2 cellular contexts compared by ENCODE assay signal in genomic region chr14:100682749-100683148, GRCh38.
TF ChIP-seq lines count a peak whose summit lies in the region.

No MANE protein-coding gene starts in this region.

TF ChIP-seq in HepG2, 621 proteins besides CTCF, POLR2A, EP300 and RAD21:
- TF ChIP-seq ZNF337 (CRISPR knock-in tag; IDR thresholded peaks at IDR 0.05; ENCODE audit: borderline replicate concordance, low read depth) (no peak), ZMYM3 (CRISPR knock-in tag; IDR thresholded peaks at IDR 0.05) (peak; percentile 65; the same call in 1 of the 2 replicates), RCOR2 (CRISPR knock-in tag; IDR thresholded peaks at IDR 0.05) (0 out of 2 replicates have a peak, but pooled peaks have one; percentile 15), FOSL1 (CRISPR knock-in tag; IDR thresholded peaks at IDR 0.05; ENCODE audit: borderline replicate concordance) (no peak)

TF ChIP-seq in K562, 482 proteins besides CTCF, POLR2A, EP300 and RAD21 (continues in another document):
- TF ChIP-seq SRSF9 (IDR thresholded peaks at IDR 0.05; ENCODE audit: borderline replicate concordance, low read depth, low read length), result no peak
- TF ChIP-seq RCOR1 (IDR thresholded peaks at IDR 0.05; ENCODE audit: borderline replicate concordance in 1 of 2, low read depth in 2 of 2, low read length in 2 of 2), result 0 out of 4 replicates have a peak, but pooled peaks of 1 of the 2 experiments have one; percentile 12
- TF ChIP-seq POLR3G (IDR thresholded peaks at IDR 0.05; ENCODE audit: extremely low read depth, insufficient read length, insufficient replicate concordance), result no peak
- TF ChIP-seq TCFL5 (CRISPR knock-in tag; conservative IDR thresholded peaks at IDR 0.05), result no peak
- TF ChIP-seq OTX1 (CRISPR knock-in tag; IDR thresholded peaks at IDR 0.05), result no peak
- no peak for TF ChIP-seq DACH1 (IDR thresholded peaks at IDR 0.05; ENCODE audit: partially characterized antibody)
- TF ChIP-seq HNRNPK (IDR thresholded peaks at IDR 0.05; ENCODE audit: low read depth, low read length, poor library complexity, severe bottlenecking), result no peak
- no peak for TF ChIP-seq GTF3C2 (IDR thresholded peaks at IDR 0.05; ENCODE audit: borderline replicate concordance, extremely low read depth, insufficient read length)
- no peak for TF ChIP-seq TEAD2 (tag; IDR thresholded peaks at IDR 0.05)
- no peak for TF ChIP-seq ZNF780A (CRISPR knock-in tag; IDR thresholded peaks at IDR 0.05)
- TF ChIP-seq GATAD2B (IDR thresholded peaks at IDR 0.05; ENCODE audit: borderline replicate concordance), result no peak
- no peak for TF ChIP-seq BRCA1 (IDR thresholded peaks at IDR 0.05)
- TF ChIP-seq BRCA1 (CRISPR knock-in tag; IDR thresholded peaks at IDR 0.05), result no peak
- no peak for TF ChIP-seq ZNF668 (CRISPR knock-in tag; IDR thresholded peaks at IDR 0.05)
- no peak for TF ChIP-seq ZNF133 (CRISPR knock-in tag; IDR thresholded peaks at IDR 0.05)
- TF ChIP-seq FOXP1 (CRISPR knock-in tag; IDR thresholded peaks at IDR 0.05), result no peak
- TF ChIP-seq ETV1 (tag; conservative IDR thresholded peaks at IDR 0.05; ENCODE audit: low read depth), result no peak
- no peak for TF ChIP-seq RREB1 (CRISPR knock-in tag; IDR thresholded peaks at IDR 0.05)
- TF ChIP-seq USF2 (CRISPR knock-in tag; IDR thresholded peaks at IDR 0.05), result no peak
- TF ChIP-seq HMG20A (CRISPR knock-in tag; conservative IDR thresholded peaks at IDR 0.05), result no peak
- TF ChIP-seq CREB5 (CRISPR knock-in tag; IDR thresholded peaks at IDR 0.05), result no peak
- TF ChIP-seq HDAC6 (IDR thresholded peaks at IDR 0.05; ENCODE audit: low read depth, low read length), result no peak
- no peak for TF ChIP-seq ZNF224 (CRISPR knock-in tag; IDR thresholded peaks at IDR 0.05)
- TF ChIP-seq RBM25 (IDR thresholded peaks at IDR 0.05; ENCODE audit: low read depth, low read length, severe bottlenecking), result peak; percentile 72
- TF ChIP-seq ZNF444 (CRISPR knock-in tag; IDR thresholded peaks at IDR 0.05), result no peak
- TF ChIP-seq HMBOX1 (IDR thresholded peaks at IDR 0.05), result no peak
- no peak for TF ChIP-seq KLF13 (tag; IDR thresholded peaks at IDR 0.05; ENCODE audit: borderline replicate concordance, low read depth)
- TF ChIP-seq PHF20 (IDR thresholded peaks at IDR 0.05; ENCODE audit: partially characterized antibody), result no peak
- no peak for TF ChIP-seq FOXM1 (IDR thresholded peaks at IDR 0.05; ENCODE audit: low read depth)
- TF ChIP-seq FOXM1 (CRISPR knock-in tag; IDR thresholded peaks at IDR 0.05; ENCODE audit: low read depth), result no peak
- TF ChIP-seq NCOA4 (IDR thresholded peaks at IDR 0.05; ENCODE audit: partially characterized antibody), result no peak
- no peak for TF ChIP-seq CREB3 (tag; conservative IDR thresholded peaks at IDR 0.05; ENCODE audit: low read depth)
- no peak for TF ChIP-seq ZNF764 (CRISPR knock-in tag; IDR thresholded peaks at IDR 0.05; ENCODE audit: low read depth)
- no peak for TF ChIP-seq HOXB6 (CRISPR knock-in tag; IDR thresholded peaks at IDR 0.05; ENCODE audit: borderline replicate concordance)
- TF ChIP-seq E2F5 (CRISPR knock-in tag; IDR thresholded peaks at IDR 0.05), result no peak
- TF ChIP-seq KDM1A (IDR thresholded peaks at IDR 0.05), result 0 out of 4 replicates have a peak, but pooled peaks have one; percentile 27 to 49
- TF ChIP-seq ZNF165 (CRISPR knock-in tag; IDR thresholded peaks at IDR 0.05; ENCODE audit: borderline replicate concordance), result no peak
- TF ChIP-seq ZNF146 (CRISPR knock-in tag; IDR thresholded peaks at IDR 0.05; ENCODE audit: unreplicated experiment), result peak; percentile 99
